ENCODE assay signal across 1 cellular context in the genomic region with DNA sequence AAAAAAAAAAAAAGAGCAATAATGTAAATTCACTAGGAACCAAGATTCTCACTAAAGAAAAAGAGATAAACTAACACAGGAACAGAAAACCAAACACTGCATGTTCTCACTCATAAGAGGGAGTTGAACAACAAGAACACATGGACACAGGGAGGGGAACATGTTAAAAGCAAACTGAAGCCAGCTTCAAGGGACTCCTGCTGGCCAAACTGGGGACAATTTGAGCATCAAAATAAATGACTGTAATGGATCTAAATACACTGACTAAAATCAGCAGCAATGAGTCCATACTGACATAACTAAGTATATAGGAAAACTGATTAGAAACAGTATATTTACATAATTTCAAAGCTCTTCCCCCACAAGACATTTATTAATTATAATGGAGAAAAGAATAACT.
TF ChIP-seq lines count a peak whose summit lies in the region.

No MANE protein-coding gene starts in this region.

TF ChIP-seq in K562, 482 proteins besides CTCF, POLR2A, EP300 and RAD21 (continued from another document):
- TF ChIP-seq, protein P1, sequence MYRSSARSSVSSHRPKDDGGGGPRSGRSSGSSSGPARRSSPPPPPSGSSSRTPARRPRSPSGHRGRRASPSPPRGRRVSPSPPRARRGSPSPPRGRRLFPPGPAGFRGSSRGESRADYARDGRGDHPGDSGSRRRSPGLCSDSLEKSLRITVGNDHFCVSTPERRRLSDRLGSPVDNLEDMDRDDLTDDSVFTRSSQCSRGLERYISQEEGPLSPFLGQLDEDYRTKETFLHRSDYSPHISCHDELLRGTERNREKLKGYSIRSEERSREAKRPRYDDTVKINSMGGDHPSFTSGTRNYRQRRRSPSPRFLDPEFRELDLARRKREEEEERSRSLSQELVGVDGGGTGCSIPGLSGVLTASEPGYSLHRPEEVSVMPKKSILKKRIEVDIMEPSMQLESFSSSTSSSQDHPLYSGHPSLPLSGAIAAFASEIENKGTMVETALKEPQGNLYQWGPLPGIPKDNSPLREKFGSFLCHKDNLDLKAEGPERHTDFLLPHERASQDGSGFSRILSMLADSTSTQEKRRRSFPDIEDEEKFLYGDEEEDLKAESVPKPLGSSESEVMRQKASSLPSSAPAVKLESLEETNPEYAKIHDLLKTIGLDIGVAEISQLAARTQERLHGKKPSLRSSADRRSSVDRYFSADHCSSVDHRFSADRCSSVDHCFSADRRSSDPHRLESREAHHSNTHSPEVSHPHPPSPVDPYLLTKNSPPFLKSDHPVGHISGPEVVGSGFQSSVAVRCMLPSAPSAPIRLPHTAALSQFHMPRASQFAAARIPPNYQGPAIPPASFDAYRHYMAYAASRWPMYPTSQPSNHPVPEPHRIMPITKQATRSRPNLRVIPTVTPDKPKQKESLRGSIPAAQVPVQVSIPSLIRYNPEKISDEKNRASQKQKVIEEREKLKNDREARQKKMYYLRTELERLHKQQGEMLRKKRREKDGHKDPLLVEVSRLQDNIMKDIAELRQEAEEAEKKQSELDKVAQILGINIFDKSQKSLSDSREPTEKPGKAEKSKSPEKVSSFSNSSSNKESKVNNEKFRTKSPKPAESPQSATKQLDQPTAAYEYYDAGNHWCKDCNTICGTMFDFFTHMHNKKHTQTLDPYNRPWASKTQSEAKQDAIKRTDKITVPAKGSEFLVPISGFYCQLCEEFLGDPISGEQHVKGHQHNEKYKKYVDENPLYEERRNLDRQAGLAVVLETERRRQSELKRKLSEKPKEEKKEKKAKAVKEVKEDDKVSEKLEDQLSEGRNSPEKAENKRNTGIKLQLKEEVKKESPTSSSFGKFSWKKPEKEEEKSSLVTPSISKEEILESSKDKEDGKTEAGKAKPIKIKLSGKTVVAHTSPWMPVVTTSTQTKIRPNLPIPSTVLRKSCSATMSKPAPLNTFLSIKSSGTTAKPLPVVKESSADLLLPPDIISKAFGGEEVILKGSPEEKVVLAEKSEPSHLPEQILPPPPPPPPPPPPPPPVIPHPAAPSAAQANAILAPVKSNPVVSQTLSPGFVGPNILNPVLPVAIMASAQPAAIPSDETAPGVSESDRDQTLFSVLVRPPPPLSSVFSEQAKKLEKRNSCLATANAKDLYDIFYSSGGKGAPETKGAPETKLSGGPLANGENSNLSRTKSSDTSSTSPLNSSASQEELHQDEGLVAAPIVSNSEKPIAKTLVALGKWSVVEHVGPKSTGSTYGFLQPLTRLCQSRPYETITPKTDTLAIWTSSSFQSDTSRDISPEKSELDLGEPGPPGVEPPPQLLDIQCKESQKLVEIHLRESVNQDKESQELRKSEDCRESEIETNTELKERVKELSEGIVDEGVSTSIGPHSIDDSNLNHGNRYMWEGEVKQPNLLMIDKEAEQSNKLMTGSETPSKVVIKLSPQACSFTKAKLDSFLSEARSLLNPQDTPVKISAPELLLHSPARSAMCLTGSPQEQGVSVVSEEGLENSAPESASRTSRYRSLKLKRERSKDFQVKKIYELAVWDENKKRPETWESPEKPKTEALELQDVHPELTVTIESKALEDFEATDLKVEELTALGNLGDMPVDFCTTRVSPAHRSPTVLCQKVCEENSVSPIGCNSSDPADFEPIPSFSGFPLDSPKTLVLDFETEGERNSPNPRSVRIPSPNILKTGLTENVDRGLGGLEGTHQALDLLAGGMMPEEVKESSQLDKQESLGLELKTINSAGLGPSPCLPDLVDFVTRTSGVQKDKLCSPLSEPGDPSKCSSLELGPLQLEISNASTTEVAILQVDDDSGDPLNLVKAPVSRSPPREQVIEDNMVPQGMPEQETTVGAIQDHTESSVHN (IDR thresholded peaks at IDR 0.05; ENCODE audit: borderline replicate concordance in 1 of 2, low read depth in 1 of 2): no peak
- TF ChIP-seq, protein P2, sequence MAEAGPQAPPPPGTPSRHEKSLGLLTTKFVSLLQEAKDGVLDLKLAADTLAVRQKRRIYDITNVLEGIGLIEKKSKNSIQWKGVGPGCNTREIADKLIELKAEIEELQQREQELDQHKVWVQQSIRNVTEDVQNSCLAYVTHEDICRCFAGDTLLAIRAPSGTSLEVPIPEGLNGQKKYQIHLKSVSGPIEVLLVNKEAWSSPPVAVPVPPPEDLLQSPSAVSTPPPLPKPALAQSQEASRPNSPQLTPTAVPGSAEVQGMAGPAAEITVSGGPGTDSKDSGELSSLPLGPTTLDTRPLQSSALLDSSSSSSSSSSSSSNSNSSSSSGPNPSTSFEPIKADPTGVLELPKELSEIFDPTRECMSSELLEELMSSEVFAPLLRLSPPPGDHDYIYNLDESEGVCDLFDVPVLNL (CRISPR knock-in tag; IDR thresholded peaks at IDR 0.05; ENCODE audit: low read depth): no peak
- TF ChIP-seq MAFK (IDR thresholded peaks at IDR 0.05; ENCODE audit: low read length): no peak
